8 cellular contexts compared by ENCODE assay signal in the genomic region with DNA sequence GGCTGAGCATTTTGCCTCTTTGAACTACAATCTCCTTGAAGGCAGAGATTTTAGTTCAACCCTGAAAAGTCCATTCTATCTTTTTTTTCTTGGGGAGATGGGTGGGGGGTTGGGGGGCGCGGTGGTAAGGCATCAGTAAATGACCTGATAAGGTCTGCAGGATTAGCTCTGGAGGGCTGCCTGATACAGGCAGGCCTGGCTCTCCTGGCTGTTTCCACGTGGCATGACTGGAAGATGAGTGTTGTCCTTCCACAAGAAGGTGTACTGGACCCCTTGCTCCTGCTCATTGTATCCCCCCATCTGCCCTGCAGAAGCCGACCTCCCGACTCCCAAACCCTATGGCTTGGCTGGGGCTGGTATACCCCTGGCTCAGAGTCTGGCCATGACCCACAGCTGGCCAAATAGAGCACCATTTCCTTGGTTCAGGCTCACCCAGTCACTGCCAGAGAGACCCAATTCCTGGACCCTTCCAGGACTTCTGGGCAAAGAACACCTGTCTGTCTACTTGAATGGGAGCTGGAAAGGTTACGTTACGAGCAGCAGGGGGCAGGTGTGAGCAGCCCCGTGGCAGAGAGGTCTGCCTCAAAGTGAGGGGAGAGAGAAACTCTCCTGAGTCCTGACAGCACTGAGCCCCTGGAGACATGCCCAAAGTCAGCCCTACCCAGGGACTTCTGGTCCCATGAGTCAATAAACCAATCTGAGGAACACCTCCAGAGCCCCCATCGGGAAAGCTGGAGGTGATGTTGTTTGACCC. TPM values are rescaled to one million over a fixed set of nuclear protein-coding genes. Genes with fewer than 3 reads are reported as not detected.
A peak's percentile ranks its signal among the peaks of the same experiment; 100 is the strongest.
DNase-seq lines count a peak whose midpoint lies in the region; TF ChIP-seq lines count a peak whose summit lies in the region.
"Had no signal": no experiment of that assay in that cellular context is flagged by ENCODE, and none has a peak within 500 bp of the region (broad histone marks: within the 10 kb centered on the region; RNA-seq: fewer than 3 reads in every experiment).

No MANE protein-coding gene starts in this region.

- H3K9me3 ChIP-seq in Peyer's patch = no peaks in the 10 kb centered on the region
- no peaks in the 10 kb centered on the region for H3K9me3 ChIP-seq in tibial nerve

- intact Hi-C loops in posterior cingulate gyrus (cut with DNase I) = no loop called here

- H3K36me3 ChIP-seq in Peyer's patch (no peaks in the 10 kb centered on the region), tibial nerve (peaks cover 0 to 10% (median 0%) of the 10 kb centered on the region in 3 donors)

- 50 to 57% methylated on average over 9 of the region's 9 CpGs for WGBS in tibial nerve, 2 donors

- TF ChIP-seq POLR2A in Peyer's patch (IDR thresholded peaks at IDR 0.05) (no peak), tibial nerve (IDR thresholded peaks at IDR 0.05) (no peak)

- in situ Hi-C loops in GM13976 (cut with MboI; ENCODE audit: low sequenced_read_pairs, unreplicated experiment) = loop anchor here (25.0 kb wide), 2 partner anchors 289 to 489 kb away; no protein-coding TSS in a partner anchor

- H3K27me3 ChIP-seq in Peyer's patch (no peaks in the 10 kb centered on the region), layer of hippocampus (ENCODE audit: control insufficient read depth, insufficient read depth, low read length) (no peaks in the 10 kb centered on the region), tibial nerve (no peaks in the 10 kb centered on the region)

- no peak overlapping the region for H3K4me3 ChIP-seq in Peyer's patch
- H3K4me3 ChIP-seq in tibial nerve = no peak overlapping the region

- DNase-seq in GM13976 (ENCODE audit: low spot score) (peak; percentile 72), Peyer's patch (peak; percentile 38 to 77 (median 74)), amniotic epithelial cell (ENCODE audit: low read depth) (peak; percentile 52), tibial nerve (ENCODE audit: low spot score in 2 of 2) (no peak), posterior cingulate gyrus (no peak), AG20443 (ENCODE audit: low spot score) (no peak)

- no peak for TF ChIP-seq EP300 in tibial nerve (IDR thresholded peaks at IDR 0.05)

- H3K4me1 ChIP-seq in Peyer's patch = peaks cover 3 to 92% (median 20%) of the 10 kb centered on the region in 4 donors
- peaks cover 6 to 98% (median 80%) of the 10 kb centered on the region in 4 donors for H3K4me1 ChIP-seq in tibial nerve

- H3K27ac ChIP-seq in Peyer's patch (peak overlapping the region in 2 of 4 donors; percentile 33 to 38), layer of hippocampus (ENCODE audit: low read depth, low read length) (peak overlapping the region; percentile 60), tibial nerve (peak overlapping the region; percentile 16 to 91 (median 81))

- TF ChIP-seq CTCF in GM13976 (IDR thresholded peaks at IDR 0.05; ENCODE audit: borderline replicate concordance, control extremely low read depth, extremely low read depth, insufficient read depth, missing control alignments) (peak; percentile 27), Peyer's patch (IDR thresholded peaks at IDR 0.05) (peak in 5 of 6 experiments; percentile 4 to 70 (median 52)), tibial nerve (IDR thresholded peaks at IDR 0.05) (peak; percentile 14 to 44 (median 27))

RNA-seq across cellular contexts. Expression of gene DHRS3, which starts 17.0 kb away (rescaled TPM):
- total RNA-seq in Peyer's patch (100 to 1,000 TPM in 2 of 4 donors, 10 to 100 TPM in 2; 34.7 to 179 (median 108) TPM), tibial nerve (100 to 1,000 TPM; 180 to 449 (median 358) TPM)

RNA-seq across cellular contexts. Expression of gene AADACL4, which starts 42.8 kb away (rescaled TPM):
- total RNA-seq in Peyer's patch (not detected), tibial nerve (not detected)
- total RNA-seq: activated CD8-positive, alpha-beta memory T cell treated with anti-CD3 and anti-CD28 coated beads for 36 hours had no signal

Comparison
In these comparisons a context has a peak if more than half of its experiments do, and no peak if none do; other contexts are left out.
1. DNase-seq: peak in GM13976 (single experiment), Peyer's patch (3 of 3) and amniotic epithelial cell (single experiment); none in tibial nerve (0 of 2), posterior cingulate gyrus (0 of 10) and AG20443 (single experiment).
2. Peak in every context shown above with its lines, with median percentiles within 50 percentile points of each other: CTCF ChIP-seq.